ENCODE assay signal across 9 cellular contexts in genomic region chr2:213149949-213150314, GRCh38. TPM values are rescaled to one million over a fixed set of nuclear protein-coding genes. Genes with fewer than 3 reads are reported as not detected.
DNase-seq lines count a peak whose midpoint lies in the region; ATAC-seq and TF ChIP-seq lines count a peak whose summit lies in the region.
"Had no signal": no experiment of that assay in that cellular context is flagged by ENCODE, and none has a peak within 500 bp of the region (broad histone marks: within the 10 kb centered on the region; RNA-seq: fewer than 3 reads in every experiment).

No MANE protein-coding gene starts in this region.

- H2BK15ac ChIP-seq in mesendoderm (replicated peaks; ENCODE audit: low read depth) = no peak overlapping the region

- intact Hi-C loops in Right ventricle myocardium inferior (cut with DNase I) = loop anchor here (5.0 to 10.0 kb wide), 3 partner anchors 48 to 305 kb away; no protein-coding TSS in a partner anchor

- H3K9me3 ChIP-seq in cardiac muscle cell (ENCODE audit: low read depth) (no peaks in the 10 kb centered on the region), HAP-1 (no peaks in the 10 kb centered on the region)

- in situ Hi-C loops in HAP-1 (cut with MboI; ENCODE audit: low sequenced_read_pairs) = no loop called here

- no peaks in the 10 kb centered on the region for H3K79me1 ChIP-seq in mesendoderm (ENCODE audit: low read length)

- peak overlapping the region; percentile 74 for H3K27ac ChIP-seq in cardiac muscle cell
- H3K27ac ChIP-seq in mesendoderm (ENCODE audit: low read depth, low read length) = no peak overlapping the region

- H2AK5ac ChIP-seq in mesendoderm (ENCODE audit: low read length) = no peak overlapping the region

- TF ChIP-seq CTCF in cardiac muscle cell (IDR thresholded peaks at IDR 0.05; ENCODE audit: low read depth, low read length) (no peak), brain (conservative IDR thresholded peaks at IDR 0.05) (no peak), type B pancreatic cell (conservative IDR thresholded peaks at IDR 0.05) (no peak)

- no peak overlapping the region for H2BK5ac ChIP-seq in mesendoderm (ENCODE audit: low read length)

- H3K36me3 Mint-ChIP-seq in brain (no peaks in the 10 kb centered on the region), type B pancreatic cell (peaks cover 3% of the 10 kb centered on the region)

- H3K27ac Mint-ChIP-seq in brain = peak overlapping the region; percentile 22 to 99 (median 94)
- H3K27ac Mint-ChIP-seq in type B pancreatic cell = peak overlapping the region; percentile 96

- no peaks in the 10 kb centered on the region for H3K79me2 ChIP-seq in mesendoderm (ENCODE audit: control insufficient read depth, insufficient read depth, low read length)

- no peak overlapping the region for H3K23ac ChIP-seq in mesendoderm (ENCODE audit: low read length)

- H3K18ac ChIP-seq in mesendoderm (ENCODE audit: low read length) = peak overlapping the region; percentile 51

- H3K56ac ChIP-seq in mesendoderm (ENCODE audit: low read length) = peak overlapping the region; percentile 56

- H2BK120ac ChIP-seq in mesendoderm (ENCODE audit: low read depth, low read length) = no peak overlapping the region

- no CpG with 5 or more reads among the region's 7 CpGs for WGBS in mesendoderm (ENCODE audit: extremely low coverage, insufficient coverage, low lambda C conversion rate)

- no peaks in the 10 kb centered on the region for H3K27me3 ChIP-seq in cardiac muscle cell
- H3K27me3 ChIP-seq in mesendoderm (ENCODE audit: insufficient read depth, low read length, poor library complexity) = no peaks in the 10 kb centered on the region
- peaks cover 53% of the 10 kb centered on the region for H3K27me3 ChIP-seq in HAP-1 (ENCODE audit: low read depth)

- H3K27me3 Mint-ChIP-seq in brain = peaks cover 12% of the 10 kb centered on the region
- H3K27me3 Mint-ChIP-seq in type B pancreatic cell = no peaks in the 10 kb centered on the region

- peak overlapping the region; percentile 48 for H3K4me2 ChIP-seq in mesendoderm (ENCODE audit: low read length)

- no peak overlapping the region for H4K5ac ChIP-seq in mesendoderm (ENCODE audit: low read length)

- H3K4me1 Mint-ChIP-seq in brain (peaks cover 54% of the 10 kb centered on the region), type B pancreatic cell (ENCODE audit: unreplicated experiment) (peaks cover 12% of the 10 kb centered on the region)

- H3K4me3 ChIP-seq in cardiac muscle cell (peak overlapping the region; percentile 93), mesendoderm (ENCODE audit: low read length) (peak overlapping the region; percentile 18), HAP-1 (no peak overlapping the region)

- peak overlapping the region; percentile 35 for H3K9ac ChIP-seq in mesendoderm (ENCODE audit: low read length)

- DNase-seq in cardiac muscle cell (ENCODE audit: low read depth in 1 of 2, low spot score in 1 of 2) (no peak), Right ventricle myocardium inferior (ENCODE audit: missing footprints) (no peak), mesendoderm (no peak), type B pancreatic cell (ENCODE audit: extremely low spot score, unreplicated experiment) (no peak), HAP-1 (ENCODE audit: low spot score in 2 of 2) (no peak)
- DNase-seq: NCI-H2171 treated with DMSO at 0.1 percent for 48 hours had no signal

- peak overlapping the region; percentile 92 to 100 (median 94) for H3K4me3 Mint-ChIP-seq in brain
- peak overlapping the region; percentile 97 for H3K4me3 Mint-ChIP-seq in type B pancreatic cell

- no peak overlapping the region for H4K8ac ChIP-seq in mesendoderm (ENCODE audit: low read depth, low read length)

- no peaks in the 10 kb centered on the region for H3K9me3 Mint-ChIP-seq in brain
- H3K9me3 Mint-ChIP-seq in type B pancreatic cell = no peaks in the 10 kb centered on the region

- peaks cover 17% of the 10 kb centered on the region for H3K4me1 ChIP-seq in cardiac muscle cell (ENCODE audit: low read depth)
- no peaks in the 10 kb centered on the region for H3K4me1 ChIP-seq in mesendoderm (ENCODE audit: control insufficient read depth, low read depth, low read length)
- H3K4me1 ChIP-seq in HAP-1 = peaks cover 6% of the 10 kb centered on the region

- ATAC-seq in Right ventricle myocardium inferior (no peak), HG03442 (IDR thresholded peaks at IDR 0.05; ENCODE audit: unreplicated experiment) (no peak), HG03095 (IDR thresholded peaks at IDR 0.05; ENCODE audit: unreplicated experiment) (no peak)

- no peak overlapping the region for H3K4ac ChIP-seq in mesendoderm (ENCODE audit: low read depth, low read length)

- no peaks in the 10 kb centered on the region for H3K36me3 ChIP-seq in cardiac muscle cell
- H3K36me3 ChIP-seq in mesendoderm (ENCODE audit: control insufficient read depth, insufficient read depth, low read length) = no peaks in the 10 kb centered on the region
- no peaks in the 10 kb centered on the region for H3K36me3 ChIP-seq in HAP-1 (replicated peaks)

RNA-seq across cellular contexts. Expression of gene IKZF2, which starts 1.5 kb away (rescaled TPM):
- total RNA-seq in cardiac muscle cell = 7.9 and 10.8 TPM in 2 replicates
- polyA plus RNA-seq in cardiac muscle cell = 3.1 and 5.5 TPM in 2 replicates
- 4.7 TPM for total RNA-seq in Right ventricle myocardium inferior
- 1.3 TPM for polyA plus RNA-seq in brain (ENCODE audit: insufficient read depth, low read depth, low replicate concordance)
- 1.1 TPM for polyA plus RNA-seq in mesendoderm (2013, experiment 1 of 2)
- polyA plus RNA-seq in mesendoderm (2013, experiment 2 of 2) = 1.0 TPM
- total RNA-seq in type B pancreatic cell (ENCODE audit: low replicate concordance) = 57.0 and 153 TPM in 2 replicates
